Comparison of ENCODE assay signal across 8 cellular contexts in genomic region chr11:73478737-73479347, GRCh38.
A peak's percentile ranks its signal among the peaks of the same experiment; 100 is the strongest.
DNase-seq lines count a peak whose midpoint lies in the region; ATAC-seq and TF ChIP-seq lines count a peak whose summit lies in the region.

No MANE protein-coding gene starts in this region.

- no peaks in the 10 kb centered on the region for H3F3A ChIP-seq in Loucy (ENCODE audit: low read depth)

- TF ChIP-seq CTCF in Loucy (conservative IDR thresholded peaks at IDR 0.05; ENCODE audit: low read length) (peak; percentile 98), astrocyte of the spinal cord (IDR thresholded peaks at IDR 0.05; ENCODE audit: low read depth, low read length) (peak; percentile 98), lower lobe of right lung (IDR thresholded peaks at IDR 0.05) (peak; percentile 68)

- H3K36me3 ChIP-seq in Loucy (ENCODE audit: insufficient read depth, low read length) (no peaks in the 10 kb centered on the region), lower lobe of right lung (no peaks in the 10 kb centered on the region)

- H3K27ac ChIP-seq in lower lobe of right lung = no peak overlapping the region

- in situ Hi-C loops in astrocyte of the spinal cord (cut with HindIII; ENCODE audit: low sequenced_read_pairs) = no loop called here

- H3K4me2 ChIP-seq in Loucy (ENCODE audit: low read depth, low read length, poor library complexity, severe bottlenecking) = no peak overlapping the region

- peak; percentile 65 to 76 for ATAC-seq in lower lobe of right lung
- no peak for ATAC-seq in HG03045 (IDR thresholded peaks at IDR 0.05; ENCODE audit: unreplicated experiment)

- intact Hi-C loops in lower lobe of right lung (cut with DNase I) = no loop called here
- intact Hi-C loops in posterior vena cava (cut with DNase I) = no loop called here

- H3K27me3 ChIP-seq in Loucy (ENCODE audit: insufficient read depth, low read length, poor library complexity, severe bottlenecking) (no peaks in the 10 kb centered on the region), lower lobe of right lung (ENCODE audit: low read depth) (no peaks in the 10 kb centered on the region)

- H3K4me1 ChIP-seq in Loucy (ENCODE audit: insufficient read depth, low read length, poor library complexity, severe bottlenecking) (peaks cover 16% of the 10 kb centered on the region), lower lobe of right lung (no peaks in the 10 kb centered on the region)

- H3K9me3 ChIP-seq in Loucy (ENCODE audit: insufficient read depth, low read depth, low read length) (no peaks in the 10 kb centered on the region), lower lobe of right lung (peaks cover 13% of the 10 kb centered on the region)

- H4K20me1 ChIP-seq in Loucy (ENCODE audit: insufficient read depth, low read length, poor library complexity, severe bottlenecking) = peaks cover 6% of the 10 kb centered on the region

- H3K79me2 ChIP-seq in Loucy (ENCODE audit: insufficient read depth, low read length) = peaks cover 81% of the 10 kb centered on the region

- no peak overlapping the region for H3K9ac ChIP-seq in Loucy (ENCODE audit: low read depth, low read length, poor library complexity, severe bottlenecking)

- DNase-seq in ELF-1 (ENCODE audit: low read depth, low spot score) = peak; percentile 27
- DNase-seq in astrocyte of the spinal cord (ENCODE audit: low read depth, low spot score) = peak; percentile 41
- DNase-seq in lower lobe of right lung = no peak
- DNase-seq in DMS153 treated with DMSO at 0.1 percent for 48 hours (lab: John Stamatoyannopoulos, UW; ENCODE audit: unreplicated experiment) = no peak
- DNase-seq in activated effector memory CD4-positive, alpha-beta T cell treated with anti-CD3 and anti-CD28 coated beads, Interleukin-2, amount 50 U/mL, for 16 hours = no peak
- no peak for DNase-seq in posterior vena cava (ENCODE audit: low spot score)

- no peaks in the 10 kb centered on the region for H3K9me2 ChIP-seq in Loucy (replicated peaks; ENCODE audit: low read depth, low read length)

- H3K4me3 ChIP-seq in Loucy (ENCODE audit: low read length, poor library complexity, severe bottlenecking) = no peak overlapping the region
- no peak overlapping the region for H3K4me3 ChIP-seq in astrocyte of the spinal cord (ENCODE audit: low read depth, low read length)
- no peak overlapping the region for H3K4me3 ChIP-seq in lower lobe of right lung

- no peak overlapping the region for H2AFZ ChIP-seq in Loucy (ENCODE audit: low read length)

Comparison
In these comparisons a context has a peak if more than half of its experiments do, and no peak if none do; other contexts are left out.
1. DNase-seq: peak in ELF-1 (single experiment) and astrocyte of the spinal cord (single experiment); none in lower lobe of right lung (single experiment), DMS153 treated with DMSO at 0.1 percent for 48 hours (single experiment), activated effector memory CD4-positive, alpha-beta T cell treated with anti-CD3 and anti-CD28 coated beads, Interleukin-2, amount 50 U/mL, for 16 hours (single experiment) and posterior vena cava (single experiment).
2. Peak in every context shown above with its lines, with median percentiles within 50 percentile points of each other: CTCF ChIP-seq.